ENCODE assay signal across 1 cellular context in genomic region chr22:36546092-36546804, GRCh38.
TF ChIP-seq lines count a peak whose summit lies in the region.

No MANE protein-coding gene starts in this region.

TF ChIP-seq in K562, 482 proteins besides CTCF, POLR2A, EP300 and RAD21 (continued from another document):
- TF ChIP-seq USF2 (CRISPR knock-in tag; IDR thresholded peaks at IDR 0.05) (peak; percentile 31; the same call in 1 of the 2 replicates), EP400 (IDR thresholded peaks at IDR 0.05) (peak; percentile 49), ZNF79 (CRISPR knock-in tag; IDR thresholded peaks at IDR 0.05; ENCODE audit: low read depth) (no peak), NCOA4 (IDR thresholded peaks at IDR 0.05; ENCODE audit: partially characterized antibody) (no peak), GTF2E2 (tag; IDR thresholded peaks at IDR 0.05) (no peak), RNF219 (CRISPR knock-in tag; IDR thresholded peaks at IDR 0.05) (no peak), GTF2A2 (tag; IDR thresholded peaks at IDR 0.05) (no peak), ZKSCAN1 (IDR thresholded peaks at IDR 0.05; ENCODE audit: low read depth, low read length) (peak; percentile 95), ZC3H11A (IDR thresholded peaks at IDR 0.05; ENCODE audit: low read depth, low read length) (no peak), KLF16 (IDR thresholded peaks at IDR 0.05) (0 out of 2 replicates have a peak, but pooled peaks have one; percentile 8), GABPB1 (CRISPR knock-in tag; IDR thresholded peaks at IDR 0.05) (no peak), PHF21A (IDR thresholded peaks at IDR 0.05; ENCODE audit: borderline replicate concordance, low read depth) (no peak), RAD51 (IDR thresholded peaks at IDR 0.05; ENCODE audit: borderline replicate concordance, low read depth) (peak; percentile 65; the same call in 1 of the 2 replicates), NCOA1 (IDR thresholded peaks at IDR 0.05; ENCODE audit: low read depth) (no peak), KDM2B (CRISPR knock-in tag; IDR thresholded peaks at IDR 0.05) (no peak), L3MBTL2 (IDR thresholded peaks at IDR 0.05) (peak; percentile 90), ZFP1 (CRISPR knock-in tag; IDR thresholded peaks at IDR 0.05) (no peak), BCL6 (CRISPR knock-in tag; IDR thresholded peaks at IDR 0.05) (no peak)
- TF ChIP-seq, protein P1, sequence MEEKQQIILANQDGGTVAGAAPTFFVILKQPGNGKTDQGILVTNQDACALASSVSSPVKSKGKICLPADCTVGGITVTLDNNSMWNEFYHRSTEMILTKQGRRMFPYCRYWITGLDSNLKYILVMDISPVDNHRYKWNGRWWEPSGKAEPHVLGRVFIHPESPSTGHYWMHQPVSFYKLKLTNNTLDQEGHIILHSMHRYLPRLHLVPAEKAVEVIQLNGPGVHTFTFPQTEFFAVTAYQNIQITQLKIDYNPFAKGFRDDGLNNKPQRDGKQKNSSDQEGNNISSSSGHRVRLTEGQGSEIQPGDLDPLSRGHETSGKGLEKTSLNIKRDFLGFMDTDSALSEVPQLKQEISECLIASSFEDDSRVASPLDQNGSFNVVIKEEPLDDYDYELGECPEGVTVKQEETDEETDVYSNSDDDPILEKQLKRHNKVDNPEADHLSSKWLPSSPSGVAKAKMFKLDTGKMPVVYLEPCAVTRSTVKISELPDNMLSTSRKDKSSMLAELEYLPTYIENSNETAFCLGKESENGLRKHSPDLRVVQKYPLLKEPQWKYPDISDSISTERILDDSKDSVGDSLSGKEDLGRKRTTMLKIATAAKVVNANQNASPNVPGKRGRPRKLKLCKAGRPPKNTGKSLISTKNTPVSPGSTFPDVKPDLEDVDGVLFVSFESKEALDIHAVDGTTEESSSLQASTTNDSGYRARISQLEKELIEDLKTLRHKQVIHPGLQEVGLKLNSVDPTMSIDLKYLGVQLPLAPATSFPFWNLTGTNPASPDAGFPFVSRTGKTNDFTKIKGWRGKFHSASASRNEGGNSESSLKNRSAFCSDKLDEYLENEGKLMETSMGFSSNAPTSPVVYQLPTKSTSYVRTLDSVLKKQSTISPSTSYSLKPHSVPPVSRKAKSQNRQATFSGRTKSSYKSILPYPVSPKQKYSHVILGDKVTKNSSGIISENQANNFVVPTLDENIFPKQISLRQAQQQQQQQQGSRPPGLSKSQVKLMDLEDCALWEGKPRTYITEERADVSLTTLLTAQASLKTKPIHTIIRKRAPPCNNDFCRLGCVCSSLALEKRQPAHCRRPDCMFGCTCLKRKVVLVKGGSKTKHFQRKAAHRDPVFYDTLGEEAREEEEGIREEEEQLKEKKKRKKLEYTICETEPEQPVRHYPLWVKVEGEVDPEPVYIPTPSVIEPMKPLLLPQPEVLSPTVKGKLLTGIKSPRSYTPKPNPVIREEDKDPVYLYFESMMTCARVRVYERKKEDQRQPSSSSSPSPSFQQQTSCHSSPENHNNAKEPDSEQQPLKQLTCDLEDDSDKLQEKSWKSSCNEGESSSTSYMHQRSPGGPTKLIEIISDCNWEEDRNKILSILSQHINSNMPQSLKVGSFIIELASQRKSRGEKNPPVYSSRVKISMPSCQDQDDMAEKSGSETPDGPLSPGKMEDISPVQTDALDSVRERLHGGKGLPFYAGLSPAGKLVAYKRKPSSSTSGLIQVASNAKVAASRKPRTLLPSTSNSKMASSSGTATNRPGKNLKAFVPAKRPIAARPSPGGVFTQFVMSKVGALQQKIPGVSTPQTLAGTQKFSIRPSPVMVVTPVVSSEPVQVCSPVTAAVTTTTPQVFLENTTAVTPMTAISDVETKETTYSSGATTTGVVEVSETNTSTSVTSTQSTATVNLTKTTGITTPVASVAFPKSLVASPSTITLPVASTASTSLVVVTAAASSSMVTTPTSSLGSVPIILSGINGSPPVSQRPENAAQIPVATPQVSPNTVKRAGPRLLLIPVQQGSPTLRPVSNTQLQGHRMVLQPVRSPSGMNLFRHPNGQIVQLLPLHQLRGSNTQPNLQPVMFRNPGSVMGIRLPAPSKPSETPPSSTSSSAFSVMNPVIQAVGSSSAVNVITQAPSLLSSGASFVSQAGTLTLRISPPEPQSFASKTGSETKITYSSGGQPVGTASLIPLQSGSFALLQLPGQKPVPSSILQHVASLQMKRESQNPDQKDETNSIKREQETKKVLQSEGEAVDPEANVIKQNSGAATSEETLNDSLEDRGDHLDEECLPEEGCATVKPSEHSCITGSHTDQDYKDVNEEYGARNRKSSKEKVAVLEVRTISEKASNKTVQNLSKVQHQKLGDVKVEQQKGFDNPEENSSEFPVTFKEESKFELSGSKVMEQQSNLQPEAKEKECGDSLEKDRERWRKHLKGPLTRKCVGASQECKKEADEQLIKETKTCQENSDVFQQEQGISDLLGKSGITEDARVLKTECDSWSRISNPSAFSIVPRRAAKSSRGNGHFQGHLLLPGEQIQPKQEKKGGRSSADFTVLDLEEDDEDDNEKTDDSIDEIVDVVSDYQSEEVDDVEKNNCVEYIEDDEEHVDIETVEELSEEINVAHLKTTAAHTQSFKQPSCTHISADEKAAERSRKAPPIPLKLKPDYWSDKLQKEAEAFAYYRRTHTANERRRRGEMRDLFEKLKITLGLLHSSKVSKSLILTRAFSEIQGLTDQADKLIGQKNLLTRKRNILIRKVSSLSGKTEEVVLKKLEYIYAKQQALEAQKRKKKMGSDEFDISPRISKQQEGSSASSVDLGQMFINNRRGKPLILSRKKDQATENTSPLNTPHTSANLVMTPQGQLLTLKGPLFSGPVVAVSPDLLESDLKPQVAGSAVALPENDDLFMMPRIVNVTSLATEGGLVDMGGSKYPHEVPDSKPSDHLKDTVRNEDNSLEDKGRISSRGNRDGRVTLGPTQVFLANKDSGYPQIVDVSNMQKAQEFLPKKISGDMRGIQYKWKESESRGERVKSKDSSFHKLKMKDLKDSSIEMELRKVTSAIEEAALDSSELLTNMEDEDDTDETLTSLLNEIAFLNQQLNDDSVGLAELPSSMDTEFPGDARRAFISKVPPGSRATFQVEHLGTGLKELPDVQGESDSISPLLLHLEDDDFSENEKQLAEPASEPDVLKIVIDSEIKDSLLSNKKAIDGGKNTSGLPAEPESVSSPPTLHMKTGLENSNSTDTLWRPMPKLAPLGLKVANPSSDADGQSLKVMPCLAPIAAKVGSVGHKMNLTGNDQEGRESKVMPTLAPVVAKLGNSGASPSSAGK (IDR thresholded peaks at IDR 0.05) = peak; percentile 85
- TF ChIP-seq, protein P2, sequence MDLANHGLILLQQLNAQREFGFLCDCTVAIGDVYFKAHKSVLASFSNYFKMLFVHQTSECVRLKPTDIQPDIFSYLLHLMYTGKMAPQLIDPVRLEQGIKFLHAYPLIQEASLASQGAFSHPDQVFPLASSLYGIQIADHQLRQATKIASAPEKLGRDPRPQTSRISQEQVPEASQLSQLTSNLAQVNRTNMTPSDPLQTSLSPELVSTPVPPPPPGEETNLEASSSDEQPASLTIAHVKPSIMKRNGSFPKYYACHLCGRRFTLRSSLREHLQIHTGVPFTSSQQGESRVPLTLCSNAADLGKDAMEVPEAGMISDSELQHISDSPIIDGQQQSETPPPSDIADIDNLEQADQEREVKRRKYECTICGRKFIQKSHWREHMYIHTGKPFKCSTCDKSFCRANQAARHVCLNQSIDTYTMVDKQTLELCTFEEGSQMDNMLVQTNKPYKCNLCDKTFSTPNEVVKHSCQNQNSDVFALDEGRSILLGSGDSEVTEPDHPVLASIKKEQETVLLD (IDR thresholded peaks at IDR 0.05) = no peak
- TF ChIP-seq, protein P3, sequence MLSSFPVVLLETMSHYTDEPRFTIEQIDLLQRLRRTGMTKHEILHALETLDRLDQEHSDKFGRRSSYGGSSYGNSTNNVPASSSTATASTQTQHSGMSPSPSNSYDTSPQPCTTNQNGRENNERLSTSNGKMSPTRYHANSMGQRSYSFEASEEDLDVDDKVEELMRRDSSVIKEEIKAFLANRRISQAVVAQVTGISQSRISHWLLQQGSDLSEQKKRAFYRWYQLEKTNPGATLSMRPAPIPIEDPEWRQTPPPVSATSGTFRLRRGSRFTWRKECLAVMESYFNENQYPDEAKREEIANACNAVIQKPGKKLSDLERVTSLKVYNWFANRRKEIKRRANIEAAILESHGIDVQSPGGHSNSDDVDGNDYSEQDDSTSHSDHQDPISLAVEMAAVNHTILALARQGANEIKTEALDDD (IDR thresholded peaks at IDR 0.05) = no peak
